Comparison of ENCODE assay signal across 8 cellular contexts in genomic region chr11:45105233-45105992, GRCh38. TPM values are rescaled to one million over a fixed set of nuclear protein-coding genes. Genes with fewer than 3 reads are reported as not detected.
DNase-seq lines count a peak whose midpoint lies in the region; ATAC-seq, FAIRE-seq and TF ChIP-seq lines count a peak whose summit lies in the region.

No MANE protein-coding gene starts in this region.

- peak; percentile 93 for ATAC-seq in HepG2
- no peak for ATAC-seq in GM21786 (IDR thresholded peaks at IDR 0.05; ENCODE audit: unreplicated experiment)

- no peak for TF ChIP-seq POLR2A in HepG2 (IDR thresholded peaks at IDR 0.05; ENCODE audit: insufficient read depth in 1 of 2, low read depth in 2 of 2, low read length in 2 of 2)

- H4K20me1 ChIP-seq in HepG2 (ENCODE audit: insufficient read depth, low read length): no peaks in the 10 kb centered on the region

- H3K9ac ChIP-seq in HepG2 (ENCODE audit: insufficient read depth, low read depth, low read length): no peak overlapping the region

- no peak overlapping the region for H2AFZ ChIP-seq in HepG2 (ENCODE audit: low read length)

- no peaks in the 10 kb centered on the region for H3K9me3 ChIP-seq in CD4-positive, alpha-beta memory T cell (ENCODE audit: control insufficient read depth in 1 of 2, low read length in 2 of 2)
- H3K9me3 ChIP-seq in HAP-1 (no peaks in the 10 kb centered on the region), HepG2 (ENCODE audit: low read length) (no peaks in the 10 kb centered on the region)

- H3K36me3 Mint-ChIP-seq in CD4-positive, alpha-beta memory T cell: no peaks in the 10 kb centered on the region

- no peak overlapping the region for H3K27ac Mint-ChIP-seq in CD4-positive, alpha-beta memory T cell

- POLR2A ChIA-PET in CD4-positive, alpha-beta memory T cell (lab: Charles Lee; ENCODE audit: partially characterized antibody): interaction anchor here (1.6 to 4.5 kb wide), 3 partner anchors 169 to 178 kb away, joined by 7 to 61 read pairs (median 8); no protein-coding TSS in a partner anchor
- POLR2A ChIA-PET in HepG2 (lab: Yijun Ruan, JAX): interaction anchor here (1.0 kb wide), 1 partner anchor 169 kb away, joined by 4 read pairs; no protein-coding TSS in a partner anchor

- in situ Hi-C loops in HAP-1 (cut with MboI; ENCODE audit: low sequenced_read_pairs) (loop anchor here (5.0 to 10.0 kb wide), 3 partner anchors 178 to 481 kb away; no protein-coding TSS in a partner anchor), HepG2 (cut with HindIII; ENCODE audit: extremely low pct_ligation_motif_present, low pct_unique_long_range_greater_than_20kb) (loop anchor here (5.0 to 10.0 kb wide), 2 partner anchors 168 to 219 kb away; no protein-coding TSS in a partner anchor)

- 26% methylated on average over 3 of the region's 7 CpGs for WGBS in HepG2 (ENCODE audit: low lambda C conversion rate)

- H3K9me3 Mint-ChIP-seq in CD4-positive, alpha-beta memory T cell: no peaks in the 10 kb centered on the region

- no TSS peak for BruUV-seq in HepG2 (replicated peaks; lab: Mats Ljungman, UMichigan)

- H3K4me2 ChIP-seq in HepG2 (ENCODE audit: low read depth, low read length): no peak overlapping the region

- peak; percentile 43 for FAIRE-seq in HepG2 (lab: Jason Lieb, UNC)

- TF ChIP-seq RAD21 in HepG2 (CRISPR knock-in tag; IDR thresholded peaks at IDR 0.05): peak; percentile 76

- H3K27me3 ChIP-seq in CD4-positive, alpha-beta memory T cell (ENCODE audit: insufficient read depth, low read length): no peaks in the 10 kb centered on the region
- H3K27me3 ChIP-seq in HAP-1 (ENCODE audit: low read depth) (peaks cover 4% of the 10 kb centered on the region; the same call in 1 of the 2 replicates), HepG2 (ENCODE audit: control insufficient read depth in 1 of 2, insufficient read depth in 2 of 2, low read length in 2 of 2) (peaks cover 2 to 3% of the 10 kb centered on the region in 2 experiments; a peak in 2 of 5 replicates)

- H3K36me3 ChIP-seq in CD4-positive, alpha-beta memory T cell (ENCODE audit: insufficient read depth, low read length): no peaks in the 10 kb centered on the region
- no peaks in the 10 kb centered on the region for H3K36me3 ChIP-seq in HAP-1 (replicated peaks)
- H3K36me3 ChIP-seq in HepG2 (replicated peaks in 1 of 2; ENCODE audit: control insufficient read depth in 1 of 2, insufficient read depth in 2 of 2, low read length in 2 of 2): no peaks in the 10 kb centered on the region

- H3K4me3 Mint-ChIP-seq in CD4-positive, alpha-beta memory T cell: no peak overlapping the region

- TF ChIP-seq EP300 in HepG2 (IDR thresholded peaks at IDR 0.05; ENCODE audit: low read depth in 2 of 2, low read length in 2 of 2): no peak
- TF ChIP-seq EP300 in HepG2 (CRISPR knock-in tag; IDR thresholded peaks at IDR 0.05; ENCODE audit: borderline replicate concordance): no peak

- H3K4me3 ChIP-seq in CD4-positive, alpha-beta memory T cell (ENCODE audit: low read length in 2 of 2): no peak overlapping the region
- H3K4me3 ChIP-seq in HAP-1 (no peak overlapping the region), HepG2 (replicated peaks in 1 of 3; ENCODE audit: insufficient read depth in 1 of 3, low read depth in 2 of 3, low read length in 3 of 3) (no peak overlapping the region)

- H3K27me3 Mint-ChIP-seq in CD4-positive, alpha-beta memory T cell: peaks cover 3 to 5% of the 10 kb centered on the region in 2 donors

- H3K4me1 Mint-ChIP-seq in CD4-positive, alpha-beta memory T cell: peaks cover 8 to 19% (median 18%) of the 10 kb centered on the region in 4 donors

- no peaks in the 10 kb centered on the region for H3K79me2 ChIP-seq in HepG2 (ENCODE audit: insufficient read depth, low read length)

- no peak overlapping the region for H3K27ac ChIP-seq in CD4-positive, alpha-beta memory T cell (ENCODE audit: low read depth, low read length)
- no peak overlapping the region for H3K27ac ChIP-seq in HepG2 (ENCODE audit: extremely low read length, insufficient read depth, low read length)

- peak; percentile 51 to 56 (median 54) for DNase-seq in CD4-positive, alpha-beta memory T cell
- peak; percentile 63 to 83 for DNase-seq in HAP-1 (ENCODE audit: low spot score in 2 of 2)
- peak; percentile 93 for DNase-seq in NCI-H2227 (lab: John Stamatoyannopoulos, UW; ENCODE audit: unreplicated experiment)
- peak; percentile 48 for DNase-seq in activated CD4-positive, alpha-beta T cell treated with anti-CD3 and anti-CD28 coated beads for 1 hour
- DNase-seq in cerebellum (ENCODE audit: low spot score): peak; percentile 82
- peak; percentile 40 for DNase-seq in HepG2 (ENCODE audit: low spot score)
- peak; percentile 11 to 58 (median 29) for DNase-seq in stimulated activated CD4-positive, alpha-beta T cell treated with anti-CD3 and anti-CD28 coated beads, TNF-alpha, amount 100 ng/mL, for 24 hours (ENCODE audit: low read depth in 3 of 3)

- intact Hi-C loops in CD4-positive, alpha-beta memory T cell (cut with micrococcal nuclease): no loop called here
- intact Hi-C loops in HepG2 (cut with micrococcal nuclease; ENCODE audit: unreplicated experiment): loop anchor here (1.0 kb wide), 1 partner anchor 169 kb away; no protein-coding TSS in a partner anchor

- H3K4me1 ChIP-seq in CD4-positive, alpha-beta memory T cell (ENCODE audit: insufficient read depth, low read length): peaks cover 17% of the 10 kb centered on the region
- H3K4me1 ChIP-seq in HAP-1 (no peaks in the 10 kb centered on the region), HepG2 (ENCODE audit: insufficient read depth, low read length) (peaks cover 17% of the 10 kb centered on the region)

- peak; percentile 95 for TF ChIP-seq CTCF in HepG2 (CRISPR knock-in tag; IDR thresholded peaks at IDR 0.05)

- CTCF ChIA-PET in CD4-positive, alpha-beta memory T cell (lab: Charles Lee; ENCODE audit: partially characterized antibody): interaction anchor here (0.7 to 23.6 kb wide), 38 partner anchors 10 to 657 kb away, joined by 3 to 1298 read pairs (median 5); partner anchors contain the start of gene TP53I11
- CTCF ChIA-PET in HepG2 (lab: Yijun Ruan, JAX; ENCODE audit: low intra/inter-chr PET ratio, low total read pairs): interaction anchor here (0.6 to 3.2 kb wide), 3 partner anchors 169 to 178 kb away, joined by 3 to 39 read pairs (median 12); no protein-coding TSS in a partner anchor

TF ChIP-seq in HepG2, 621 proteins besides CTCF, POLR2A, EP300 and RAD21 (continues in another document):
- TF ChIP-seq, protein P1, sequence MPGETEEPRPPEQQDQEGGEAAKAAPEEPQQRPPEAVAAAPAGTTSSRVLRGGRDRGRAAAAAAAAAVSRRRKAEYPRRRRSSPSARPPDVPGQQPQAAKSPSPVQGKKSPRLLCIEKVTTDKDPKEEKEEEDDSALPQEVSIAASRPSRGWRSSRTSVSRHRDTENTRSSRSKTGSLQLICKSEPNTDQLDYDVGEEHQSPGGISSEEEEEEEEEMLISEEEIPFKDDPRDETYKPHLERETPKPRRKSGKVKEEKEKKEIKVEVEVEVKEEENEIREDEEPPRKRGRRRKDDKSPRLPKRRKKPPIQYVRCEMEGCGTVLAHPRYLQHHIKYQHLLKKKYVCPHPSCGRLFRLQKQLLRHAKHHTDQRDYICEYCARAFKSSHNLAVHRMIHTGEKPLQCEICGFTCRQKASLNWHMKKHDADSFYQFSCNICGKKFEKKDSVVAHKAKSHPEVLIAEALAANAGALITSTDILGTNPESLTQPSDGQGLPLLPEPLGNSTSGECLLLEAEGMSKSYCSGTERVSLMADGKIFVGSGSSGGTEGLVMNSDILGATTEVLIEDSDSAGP (CRISPR knock-in tag; IDR thresholded peaks at IDR 0.05; ENCODE audit: borderline replicate concordance): peak; percentile 46; the same call in 1 of the 2 replicates
- TF ChIP-seq RXRB (CRISPR knock-in tag; IDR thresholded peaks at IDR 0.05; ENCODE audit: borderline replicate concordance): no peak
- TF ChIP-seq ZMYM3 (CRISPR knock-in tag; IDR thresholded peaks at IDR 0.05): peak; percentile 43; the same call in 1 of the 2 replicates

RNA-seq across cellular contexts. Expression of gene PRDM11, which starts 41.0 kb away (rescaled TPM):
- 1 to 10 TPM; 8.0 to 8.5 TPM for total RNA-seq in CD4-positive, alpha-beta memory T cell
- under 1 TPM; 0.30 to 0.85 TPM for polyA plus RNA-seq in CD4-positive, alpha-beta memory T cell
- total RNA-seq in cerebellum (10.9 TPM), HepG2 (2016; rRNA removed; fragmentation: Illumina TruSeq; extraction: Trizol) (4.1 and 4.7 TPM in 2 replicates)
- total RNA-seq in HepG2 (2016; cell fraction: cytosol; rRNA removed; fragmentation: Illumina TruSeq; extraction: Trizol; ENCODE audit: low read depth): 1.5 and 1.8 TPM in 2 replicates
- total RNA-seq in HepG2 (2016; cell fraction: insoluble cytoplasmic fraction; rRNA removed; fragmentation: Illumina TruSeq; extraction: Trizol): 3.4 and 4.3 TPM in 2 replicates
- total RNA-seq in HepG2 (2016; cell fraction: membrane; rRNA removed; fragmentation: Illumina TruSeq; extraction: Trizol): 3.9 and 5.2 TPM in 2 replicates
- 4.6 and 6.1 TPM in 2 replicates for total RNA-seq in HepG2 (2016; cell fraction: nucleus; rRNA removed; fragmentation: Illumina TruSeq; extraction: Trizol)
- polyA plus RNA-seq in HepG2 (2011; rRNA removed): 3.3 and 3.4 TPM in 2 replicates
- polyA plus RNA-seq in HepG2 (2011; cell fraction: cytosol; rRNA removed): 2.0 and 2.7 TPM in 2 replicates
- 6.4 and 6.7 TPM in 2 replicates for polyA plus RNA-seq in HepG2 (2011; cell fraction: nucleus; rRNA removed)
- polyA plus RNA-seq in HepG2 (2012): 2.3 and 2.4 TPM in 2 replicates
- 0.77 and 0.81 TPM in 2 replicates for polyA plus RNA-seq in HepG2 (2016; cell fraction: cytosol; fragmentation: Illumina TruSeq; extraction: Trizol; ENCODE audit: low read depth)
- polyA plus RNA-seq in HepG2 (2016; cell fraction: insoluble cytoplasmic fraction; fragmentation: Illumina TruSeq; extraction: Trizol; ENCODE audit: low read depth): 2.8 and 4.0 TPM in 2 replicates
- polyA plus RNA-seq in HepG2 (2016; cell fraction: membrane; fragmentation: Illumina TruSeq; extraction: Trizol; ENCODE audit: low read depth): 2.1 and 2.4 TPM in 2 replicates
- 7.1 and 7.4 TPM in 2 replicates for polyA plus RNA-seq in HepG2 (2016; cell fraction: nucleus; fragmentation: Illumina TruSeq; extraction: Trizol; ENCODE audit: insufficient read depth, low read depth)
- polyA minus RNA-seq in HepG2 (2011; rRNA and poly(A)+ RNA removed; ENCODE audit: low replicate concordance): 7.8 and 17.5 TPM in 2 replicates
- polyA minus RNA-seq in HepG2 (2011; cell fraction: cytosol; rRNA and poly(A)+ RNA removed): 3.5 and 6.2 TPM in 2 replicates
- polyA minus RNA-seq in HepG2 (2011; cell fraction: nucleus; rRNA and poly(A)+ RNA removed): 5.0 and 7.6 TPM in 2 replicates

Comparison
In these comparisons a context has a peak if more than half of its experiments do, and no peak if none do; other contexts are left out.
1. DNase-seq: peak in every context shown above with its lines; median percentile 93 in NCI-H2227; 82 in cerebellum; 73 in HAP-1; 54 in CD4-positive, alpha-beta memory T cell; 48 in activated CD4-positive, alpha-beta T cell treated with anti-CD3 and anti-CD28 coated beads for 1 hour; 40 in HepG2; 29 in stimulated activated CD4-positive, alpha-beta T cell treated with anti-CD3 and anti-CD28 coated beads, TNF-alpha, amount 100 ng/mL, for 24 hours.